ENCODE assay signal across 25 cellular contexts in genomic region chr5:111562566-111562965, GRCh38. TPM values are rescaled to one million over a fixed set of nuclear protein-coding genes. Genes with fewer than 3 reads are reported as not detected.
DNase-seq lines count a peak whose midpoint lies in the region; ATAC-seq, FAIRE-seq and TF ChIP-seq lines count a peak whose summit lies in the region.
"Had no signal": no experiment of that assay in that cellular context is flagged by ENCODE, and none has a peak within 500 bp of the region (broad histone marks: within the 10 kb centered on the region; RNA-seq: fewer than 3 reads in every experiment).

No MANE protein-coding gene starts in this region.

- no peak for DNase-seq in SK-N-SH
- DNase-seq in astrocyte (ENCODE audit: low read depth): no peak
- DNase-seq in right cardiac atrium: no peak
- DNase-seq in mesothelial cell of epicardium (ENCODE audit: low spot score in 2 of 2, unreplicated experiment in 2 of 2): no peak
- DNase-seq in COLO829 (ENCODE audit: low spot score): no peak
- DNase-seq in NOMO-1 (lab: John Stamatoyannopoulos, UW; ENCODE audit: unreplicated experiment in 2 of 2): no peak
- DNase-seq in GM12892 (ENCODE audit: insufficient read length): no peak
- DNase-seq: Caco-2; CD4-positive, alpha-beta T cell; DND-41; KBM-7; NCI-H1092; NCI-H1436 treated with DMSO at 0.1 percent for 48 hours; NCI-H1930; NCI-H2227 treated with DMSO at 0.1 percent for 48 hours; NCI-H510A treated with DMSO at 0.1 percent for 48 hours; NCI-H748 treated with DMSO at 0.1 percent for 48 hours; NK-92 treated with Interleukin-12 subunit alpha and Interleukin-12 subunit beta, amount 100 ng/mL, for 24 hours had no signal

- ATAC-seq in SK-N-SH treated with all-trans-retinoic acid at 6 μM for 48 hours: no peak
- ATAC-seq in right cardiac atrium: peak; percentile 31 to 37
- ATAC-seq: GM12878, GM23338, Panc1 had no signal

- no peak overlapping the region for H3K4me2 ChIP-seq in SK-N-SH
- peak overlapping the region; percentile 41 for H3K4me2 ChIP-seq in astrocyte (ENCODE audit: low read length)
- H3K4me2 ChIP-seq: GM23338 had no signal

- no peak overlapping the region for H2AFZ ChIP-seq in SK-N-SH (ENCODE audit: low read depth)
- no peak overlapping the region for H2AFZ ChIP-seq in astrocyte (ENCODE audit: low read depth, low read length)
- H2AFZ ChIP-seq: GM23338 had no signal

- H3F3A ChIP-seq in SK-N-SH (replicated peaks; ENCODE audit: insufficient read depth): no peaks in the 10 kb centered on the region

- H3K27me3 ChIP-seq in SK-N-SH (ENCODE audit: insufficient read depth) (no peaks in the 10 kb centered on the region), astrocyte (ENCODE audit: insufficient read depth, low read length) (no peaks in the 10 kb centered on the region), right cardiac atrium (ENCODE audit: control insufficient read depth, insufficient read depth) (no peaks in the 10 kb centered on the region)
- H3K27me3 ChIP-seq: BLaER1 had no signal

- H3K4me1 Mint-ChIP-seq in astrocyte (ENCODE audit: low read depth, unreplicated experiment) (peaks cover 8% of the 10 kb centered on the region), mesothelial cell of epicardium (peaks cover 16% of the 10 kb centered on the region)

- H3K4me1 ChIP-seq in SK-N-SH (ENCODE audit: control insufficient read depth in 1 of 2, insufficient read depth in 2 of 2, low read depth in 1 of 2, low read length in 1 of 2) (no peaks in the 10 kb centered on the region; a peak in 1 of 4 replicates), astrocyte (ENCODE audit: insufficient read depth, low read length) (peaks cover 9% of the 10 kb centered on the region), right cardiac atrium (ENCODE audit: control insufficient read depth, insufficient read depth, low read length) (peaks cover 5% of the 10 kb centered on the region)
- H3K4me1 ChIP-seq: Caco-2, HAP-1 had no signal

- TF ChIP-seq RAD21 in SK-N-SH (IDR thresholded peaks at IDR 0.05; ENCODE audit: low read length): no peak

- H3K9me3 ChIP-seq in SK-N-SH: no peaks in the 10 kb centered on the region; the same call in 1 of the 2 replicates
- H3K9me3 ChIP-seq in astrocyte (ENCODE audit: insufficient read depth, low read depth, low read length): no peaks in the 10 kb centered on the region
- no peaks in the 10 kb centered on the region for H3K9me3 ChIP-seq in right cardiac atrium (ENCODE audit: control insufficient read depth, low read length)
- H3K9me3 ChIP-seq: Caco-2, HAP-1 had no signal

- H3K9me3 Mint-ChIP-seq in astrocyte (ENCODE audit: unreplicated experiment) (peaks cover 3% of the 10 kb centered on the region), mesothelial cell of epicardium (peaks cover 28% of the 10 kb centered on the region)

- CTCF ChIA-PET in SK-N-SH (lab: Yijun Ruan, JAX): interaction anchor here (0.9 to 1.5 kb wide), 4 partner anchors 9 to 597 kb away, joined by 3 to 5 read pairs (median 4); no protein-coding TSS in a partner anchor

- H3K36me3 ChIP-seq in SK-N-SH (replicated peaks in 1 of 2; ENCODE audit: control insufficient read depth in 1 of 2, insufficient read depth in 2 of 2, low read length in 1 of 2): no peaks in the 10 kb centered on the region
- no peaks in the 10 kb centered on the region for H3K36me3 ChIP-seq in astrocyte (ENCODE audit: insufficient read depth, low read length)
- H3K36me3 ChIP-seq: BLaER1, HAP-1 had no signal

- H3K27ac ChIP-seq in SK-N-SH (ENCODE audit: low read depth in 2 of 2, low read length in 1 of 2) (peak overlapping the region; percentile 21 to 28; a peak in 2 of 4 replicates), astrocyte (ENCODE audit: low read depth, low read length) (peak overlapping the region; percentile 49), right cardiac atrium (ENCODE audit: low read length) (no peak overlapping the region)
- H3K27ac ChIP-seq: 22Rv1, BLaER1 had no signal

- no peak overlapping the region for H3K4me3 ChIP-seq in SK-N-SH (ENCODE audit: low read depth in 2 of 2, low read length in 1 of 2)
- H3K4me3 ChIP-seq in astrocyte (ENCODE audit: insufficient read depth, low read depth, low read length): no peak overlapping the region
- no peak overlapping the region for H3K4me3 ChIP-seq in right cardiac atrium (ENCODE audit: low read length)
- H3K4me3 ChIP-seq: BLaER1, GM12878, GM23338, HAP-1 had no signal

- FAIRE-seq in astrocyte (lab: Jason Lieb, UNC): no peak
- FAIRE-seq in GM12892 (lab: Jason Lieb, UNC): no peak
- FAIRE-seq: GM12878 had no signal

- WGBS in SK-N-SH (ENCODE audit: low lambda C conversion rate): 66% methylated on average over 3 of the region's 3 CpGs
- 45% methylated on average over 3 of the region's 3 CpGs for WGBS in right cardiac atrium

- H4K20me1 ChIP-seq in SK-N-SH (ENCODE audit: insufficient read depth): no peaks in the 10 kb centered on the region
- H4K20me1 ChIP-seq in astrocyte (ENCODE audit: insufficient read depth, low read length): no peaks in the 10 kb centered on the region
- H4K20me1 ChIP-seq: BLaER1 had no signal

- POLR2A ChIA-PET in SK-N-SH (lab: Yijun Ruan, JAX): no interaction called here

- no peaks in the 10 kb centered on the region for H3K27me3 Mint-ChIP-seq in astrocyte (ENCODE audit: low read depth, unreplicated experiment)
- H3K27me3 Mint-ChIP-seq in mesothelial cell of epicardium (ENCODE audit: low read depth): no peaks in the 10 kb centered on the region

- H3K9ac ChIP-seq in SK-N-SH: no peak overlapping the region
- H3K9ac ChIP-seq in astrocyte (ENCODE audit: low read length): peak overlapping the region; percentile 47
- H3K9ac ChIP-seq: BLaER1 had no signal

- intact Hi-C loops in right cardiac atrium (cut with DNase I): no loop called here

- no peaks in the 10 kb centered on the region for H3K79me2 ChIP-seq in SK-N-SH (ENCODE audit: insufficient read depth)
- no peaks in the 10 kb centered on the region for H3K79me2 ChIP-seq in astrocyte (ENCODE audit: insufficient read depth, low read length)

- no peak for TF ChIP-seq EP300 in SK-N-SH (IDR thresholded peaks at IDR 0.05; ENCODE audit: borderline replicate concordance in 1 of 2, low read depth in 1 of 2, low read length in 1 of 2)

- no peak for TF ChIP-seq POLR2A in GM12892 (IDR thresholded peaks at IDR 0.05; ENCODE audit: low read depth, low read length)

- H3K27ac Mint-ChIP-seq in astrocyte (ENCODE audit: unreplicated experiment) (no peak overlapping the region), mesothelial cell of epicardium (peak overlapping the region; percentile 55)
- H3K27ac Mint-ChIP-seq: CD4-positive, alpha-beta T cell; GM23338 had no signal

- no peaks in the 10 kb centered on the region for H3K36me3 Mint-ChIP-seq in astrocyte (ENCODE audit: low read depth, unreplicated experiment)
- peaks cover 12% of the 10 kb centered on the region for H3K36me3 Mint-ChIP-seq in mesothelial cell of epicardium

- TF ChIP-seq CTCF in SK-N-SH (IDR thresholded peaks at IDR 0.05): no peak
- TF ChIP-seq CTCF in astrocyte (IDR thresholded peaks at IDR 0.05; ENCODE audit: insufficient read depth, low read depth, low read length): no peak
- no peak for TF ChIP-seq CTCF in mesothelial cell of epicardium (IDR thresholded peaks at IDR 0.05; ENCODE audit: unreplicated experiment)

- H3K4me3 Mint-ChIP-seq in astrocyte (ENCODE audit: unreplicated experiment): no peak overlapping the region
- H3K4me3 Mint-ChIP-seq in mesothelial cell of epicardium: no peak overlapping the region
- H3K4me3 Mint-ChIP-seq: CD4-positive, alpha-beta T cell; GM23338 had no signal

- no peaks in the 10 kb centered on the region for H3K9me2 ChIP-seq in SK-N-SH

TF ChIP-seq in SK-N-SH, 30 proteins besides CTCF, POLR2A, EP300 and RAD21 (continues in another document):
- no peak for TF ChIP-seq GATA2 (CRISPR knock-in tag; IDR thresholded peaks at IDR 0.05)
- no peak for TF ChIP-seq RXRA (IDR thresholded peaks at IDR 0.05; ENCODE audit: borderline replicate concordance, low read depth)
- TF ChIP-seq GABPA (IDR thresholded peaks at IDR 0.05; ENCODE audit: low read depth): no peak
- TF ChIP-seq FOXJ3 (CRISPR knock-in tag; IDR thresholded peaks at IDR 0.05): no peak
- TF ChIP-seq POLR2AphosphoS5 (IDR thresholded peaks at IDR 0.05; ENCODE audit: low read depth, low read length): no peak
- no peak for TF ChIP-seq TAF1 (IDR thresholded peaks at IDR 0.05; ENCODE audit: borderline replicate concordance, low read depth, low read length)
- no peak for TF ChIP-seq PBX3 (IDR thresholded peaks at IDR 0.05)

TF ChIP-seq in SK-N-SH treated with all-trans-retinoic acid at 6 μM for 48 hours, 23 proteins besides CTCF, POLR2A, EP300 and RAD21 (continues in another document):
- TF ChIP-seq POU6F1 (CRISPR knock-in tag; IDR thresholded peaks at IDR 0.05; ENCODE audit: borderline replicate concordance, low read depth) (no peak), TOX (CRISPR knock-in tag; IDR thresholded peaks at IDR 0.05; ENCODE audit: borderline replicate concordance) (no peak), CSRNP3 (CRISPR knock-in tag; IDR thresholded peaks at IDR 0.05) (no peak)

RNA-seq across cellular contexts. Expression of gene STARD4, which starts 50.2 kb away (rescaled TPM):
- polyA plus RNA-seq in SK-N-SH (2012; rRNA removed) (10.0 and 11.0 TPM in 2 replicates), right cardiac atrium (12.1 TPM)
- polyA plus RNA-seq in SK-N-SH (2012; cell fraction: cytosol; rRNA removed): 13.2 and 16.1 TPM in 2 replicates
- polyA plus RNA-seq in SK-N-SH (2012; cell fraction: nucleus; rRNA removed): 8.9 and 18.8 TPM in 2 replicates
- total RNA-seq in astrocyte (68.5 and 84.9 TPM in 2 replicates), right cardiac atrium (10 to 100 TPM; 14.6 to 32.3 (median 19.8) TPM), mesothelial cell of epicardium (65.8 to 68.4 TPM (median 67.4 TPM) in 3 replicates)
- 73.0 TPM for polyA plus RNA-seq in GM12892 (2012; ENCODE audit: missing spikeins)
